ENCODE assay signal across 16 cellular contexts in genomic region chr6:104862456-104862855, GRCh38. TPM values are rescaled to one million over a fixed set of nuclear protein-coding genes. Genes with fewer than 3 reads are reported as not detected.
DNase-seq lines count a peak whose midpoint lies in the region; ATAC-seq lines count a peak whose summit lies in the region.
"Had no signal": no experiment of that assay in that cellular context is flagged by ENCODE, and none has a peak within 500 bp of the region (broad histone marks: within the 10 kb centered on the region; RNA-seq: fewer than 3 reads in every experiment).

No MANE protein-coding gene starts in this region.

- H3K36me3 Mint-ChIP-seq in activated T-helper 17 cell treated with anti-CD3 and anti-CD28 coated beads, Interleukin-2, amount 50 U/mL, for 72 hours (ENCODE audit: low read depth) = peaks cover 9% of the 10 kb centered on the region
- H3K36me3 Mint-ChIP-seq: IgD-negative memory B cell had no signal

- DNase-seq in EH (ENCODE audit: low read depth) = peak; percentile 60
- DNase-seq in LHCN-M2 (ENCODE audit: low read depth) = peak; percentile 68
- peak; percentile 38 for DNase-seq in fibroblast of gingiva (ENCODE audit: low read depth)
- DNase-seq in skeletal muscle cell (ENCODE audit: low read depth) = peak; percentile 26
- no peak for DNase-seq in NCI-H446 (lab: John Stamatoyannopoulos, UW)
- DNase-seq: NCI-H1417, NCI-H187 treated with DMSO at 0.1 percent for 48 hours, NCI-H226, NCI-H526, PC-9, SIG-M5, T-helper 1 cell had no signal

- ATAC-seq in activated T-helper 17 cell treated with anti-CD3 and anti-CD28 coated beads, Interleukin-2, amount 50 U/mL, for 72 hours (replicated peaks) = no peak
- ATAC-seq in esophagus mucosa (no peak), HG02970 (IDR thresholded peaks at IDR 0.05; ENCODE audit: low FRiP score, unreplicated experiment) (no peak)

- no peak overlapping the region for H3K4me3 Mint-ChIP-seq in activated T-helper 17 cell treated with anti-CD3 and anti-CD28 coated beads, Interleukin-2, amount 50 U/mL, for 72 hours

- no peak overlapping the region for H3K27ac Mint-ChIP-seq in activated T-helper 17 cell treated with anti-CD3 and anti-CD28 coated beads, Interleukin-2, amount 50 U/mL, for 72 hours
- H3K27ac Mint-ChIP-seq: IgD-negative memory B cell had no signal

- peaks cover 16% of the 10 kb centered on the region for H3K27me3 Mint-ChIP-seq in activated T-helper 17 cell treated with anti-CD3 and anti-CD28 coated beads, Interleukin-2, amount 50 U/mL, for 72 hours

- peaks cover 12% of the 10 kb centered on the region for H3K4me1 Mint-ChIP-seq in activated T-helper 17 cell treated with anti-CD3 and anti-CD28 coated beads, Interleukin-2, amount 50 U/mL, for 72 hours

- no peak overlapping the region for H3K4me3 ChIP-seq in skeletal muscle cell (ENCODE audit: low read depth, low read length)
- H3K4me3 ChIP-seq: PC-9 had no signal

- no peaks in the 10 kb centered on the region for H3K9me3 Mint-ChIP-seq in activated T-helper 17 cell treated with anti-CD3 and anti-CD28 coated beads, Interleukin-2, amount 50 U/mL, for 72 hours
- H3K9me3 Mint-ChIP-seq: IgD-negative memory B cell had no signal

RNA-seq across cellular contexts. Expression of gene HACE1, which starts 2.7 kb away (rescaled TPM):
- 13.7 and 13.8 TPM in 2 replicates for total RNA-seq in LHCN-M2 (2014; rRNA removed)
- 3.0 TPM for polyA plus RNA-seq in LHCN-M2 (2012)
- total RNA-seq in activated T-helper 17 cell treated with anti-CD3 and anti-CD28 coated beads, Interleukin-2, amount 50 U/mL, for 72 hours = 10 to 100 TPM; 19.4 to 44.2 TPM
- total RNA-seq in esophagus mucosa = 9.0 TPM

Comparison
In these comparisons a context has a peak if more than half of its experiments do, and no peak if none do; other contexts are left out.
1. DNase-seq: peak in EH (single experiment), LHCN-M2 (single experiment), fibroblast of gingiva (single experiment) and skeletal muscle cell (single experiment); none in NCI-H446 (0 of 2).